In the genomic region with DNA sequence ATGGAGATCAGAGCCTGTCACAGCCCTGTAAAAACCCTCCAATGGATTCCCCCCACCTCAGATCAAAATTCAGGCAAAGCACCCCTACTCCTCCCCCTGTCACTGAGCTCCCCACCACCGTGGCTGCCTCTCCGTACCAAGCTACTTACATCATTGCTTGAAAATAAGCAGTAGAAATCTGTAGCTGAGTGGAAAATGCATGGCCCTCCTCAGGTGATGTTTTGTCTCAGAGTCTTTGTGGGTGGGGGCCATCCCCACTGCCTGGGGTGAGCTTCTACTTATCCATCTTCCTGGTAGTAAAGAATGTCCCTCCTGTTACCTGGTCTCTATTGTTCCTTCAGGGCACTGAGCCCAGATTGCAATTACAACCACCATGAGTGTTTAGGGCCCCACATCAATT, we compare ENCODE assay signal across 14 cellular contexts. TPM values are rescaled to one million over a fixed set of nuclear protein-coding genes. Genes with fewer than 3 reads are reported as not detected.
DNase-seq lines count a peak whose midpoint lies in the region; ATAC-seq and TF ChIP-seq lines count a peak whose summit lies in the region.
"Had no signal": no experiment of that assay in that cellular context is flagged by ENCODE, and none has a peak within 500 bp of the region (broad histone marks: within the 10 kb centered on the region; RNA-seq: fewer than 3 reads in every experiment).

No MANE protein-coding gene starts in this region.

- H3K9me3 ChIP-seq in BLaER1: no peaks in the 10 kb centered on the region
- H3K9me3 ChIP-seq: A549, BE2C, Caco-2 had no signal

- H3K36me3 ChIP-seq in BLaER1: no peaks in the 10 kb centered on the region
- H3K36me3 ChIP-seq: BE2C had no signal

- H3K9ac ChIP-seq in BLaER1: no peak overlapping the region
- H3K9ac ChIP-seq: GM23248 had no signal

- H4K20me1 ChIP-seq in BLaER1: no peaks in the 10 kb centered on the region

- DNase-seq in COR-L47 (lab: John Stamatoyannopoulos, UW): peak; percentile 42
- DNase-seq in coronary artery (ENCODE audit: low spot score): peak; percentile 35
- DNase-seq in mesenteric fat pad (ENCODE audit: low spot score): peak; percentile 68
- DNase-seq in activated CD4-positive, CD25-positive, alpha-beta regulatory T cell (lab: John Stamatoyannopoulos, UW): no peak
- DNase-seq in activated CD4-positive, CD25-positive, alpha-beta regulatory T cell treated with anti-CD3 and anti-CD28 coated beads, Interleukin-2, amount 50 U/mL, for 72 hours: no peak
- DNase-seq: BE2C, Caco-2, DMS53, GF-D8, GM23248 had no signal

- peak overlapping the region; percentile 40; the same call in 1 of the 2 replicates for H3K4me2 ChIP-seq in BLaER1
- H3K4me2 ChIP-seq: A549 had no signal

- H3K4me1 ChIP-seq in BLaER1: peaks cover 26% of the 10 kb centered on the region
- H3K4me1 ChIP-seq: A549, BE2C had no signal

- H3K27me3 ChIP-seq in BLaER1: no peaks in the 10 kb centered on the region
- H3K27me3 ChIP-seq: BE2C had no signal

- ATAC-seq in HG03571 (IDR thresholded peaks at IDR 0.05; ENCODE audit: unreplicated experiment): no peak
- ATAC-seq: A549; CD8-positive, alpha-beta T cell had no signal

- TF ChIP-seq CTCF in coronary artery (IDR thresholded peaks at IDR 0.05): no peak

- H3K27ac ChIP-seq in BLaER1 (no peak overlapping the region), coronary artery (no peak overlapping the region)
- H3K27ac ChIP-seq: A549, GM23248 had no signal

- no peak overlapping the region for H3K4me3 ChIP-seq in BLaER1
- no peak overlapping the region for H3K4me3 ChIP-seq in coronary artery
- H3K4me3 ChIP-seq: A549, GM23248 had no signal

RNA-seq across cellular contexts. Expression of a gene that starts 34.5 kb away (rescaled TPM):
- total RNA-seq in mesenteric fat pad: 40.1 TPM
- total RNA-seq: CD8-positive, alpha-beta T cell had no signal

Comparison
In these comparisons a context has a peak if more than half of its experiments do, and no peak if none do; other contexts are left out.
1. DNase-seq: peak in COR-L47 (single experiment), coronary artery (single experiment) and mesenteric fat pad (single experiment); none in activated CD4-positive, CD25-positive, alpha-beta regulatory T cell (0 of 4) and activated CD4-positive, CD25-positive, alpha-beta regulatory T cell treated with anti-CD3 and anti-CD28 coated beads, Interleukin-2, amount 50 U/mL, for 72 hours (single experiment).